Comparison of ENCODE assay signal across 17 cellular contexts in genomic region chr10:111872591-111872990, GRCh38.
DNase-seq lines count a peak whose midpoint lies in the region; ATAC-seq and TF ChIP-seq lines count a peak whose summit lies in the region.
"Had no signal": no experiment of that assay in that cellular context is flagged by ENCODE, and none has a peak within 500 bp of the region (broad histone marks: within the 10 kb centered on the region; RNA-seq: fewer than 3 reads in every experiment).

No MANE protein-coding gene starts in this region.

- H3K4me3 ChIP-seq in retinal pigment epithelial cell (ENCODE audit: low read length) = no peak overlapping the region
- H3K4me3 ChIP-seq: gastrocnemius medialis, HAP-1, left lung, skin epidermis, thyroid gland had no signal

- TF ChIP-seq CTCF in retinal pigment epithelial cell (conservative IDR thresholded peaks at IDR 0.05; ENCODE audit: low read depth, low read length) = no peak

- peak; percentile 35 for DNase-seq in SW480 (ENCODE audit: low spot score)
- DNase-seq in retinal pigment epithelial cell (ENCODE audit: low read depth) = peak; percentile 25
- DNase-seq in Kasumi-1 (lab: John Stamatoyannopoulos, UW) = no peak
- DNase-seq in D341Med (ENCODE audit: low spot score) = no peak
- no peak for DNase-seq in T1000 (lab: John Stamatoyannopoulos, UW)
- DNase-seq: activated B cell treated with CpG ODN at 0.5 μM for 24 hours, BE2C, DMS 273 treated with DMSO at 0.1 percent for 48 hours, gastrocnemius medialis, left lung, NCI-H1105 treated with DMSO at 0.1 percent for 48 hours, NCI-H774, thyroid gland had no signal

- ATAC-seq in GM18907 (IDR thresholded peaks at IDR 0.05; ENCODE audit: unreplicated experiment) = peak; percentile 89
- ATAC-seq in HG02588 (IDR thresholded peaks at IDR 0.05; ENCODE audit: unreplicated experiment) = peak; percentile 65
- ATAC-seq: gastrocnemius medialis, left lung had no signal

Comparison
In these comparisons a context has a peak if more than half of its experiments do, and no peak if none do; other contexts are left out.
1. DNase-seq: peak in SW480 (single experiment) and retinal pigment epithelial cell (single experiment); none in Kasumi-1 (0 of 2), D341Med (single experiment) and T1000 (single experiment).